In the genomic region with DNA sequence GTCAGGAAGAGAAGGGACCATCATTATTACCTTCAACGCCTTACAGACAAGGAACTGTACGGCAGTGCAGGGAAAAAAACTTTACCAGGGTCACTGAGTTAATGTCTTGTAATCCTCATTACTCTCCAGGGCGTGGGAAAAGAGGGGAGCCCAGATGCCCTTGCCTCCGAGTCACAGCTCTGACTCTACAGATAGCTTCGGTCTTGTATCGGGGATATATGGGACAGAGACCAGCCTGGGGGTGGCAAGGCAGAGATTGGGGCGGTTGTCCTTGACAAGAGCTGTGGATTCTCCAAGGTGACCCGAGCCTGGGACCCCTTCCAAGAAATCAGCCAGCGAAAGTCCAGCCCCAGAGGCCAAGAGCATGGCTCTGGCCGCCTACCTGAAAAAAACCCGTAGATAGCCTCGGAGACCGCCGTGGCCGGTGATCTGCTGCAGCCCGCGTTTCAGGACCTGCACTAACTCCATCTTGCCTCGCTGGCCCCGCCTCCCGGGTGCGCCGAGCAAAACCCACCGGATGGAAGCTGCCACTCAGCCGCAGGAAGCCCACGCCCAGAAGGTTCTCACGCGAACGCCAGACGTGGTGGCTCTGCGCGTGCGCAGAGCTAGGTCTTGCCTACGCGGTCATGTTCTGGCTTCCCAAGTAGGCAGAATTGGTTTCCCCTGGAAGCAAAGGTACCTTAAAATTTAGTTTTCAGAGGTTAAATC, we compare ENCODE assay signal across 1 cellular context.
TF ChIP-seq lines count a peak whose summit lies in the region.

A gene (minus strand): TSS at position 485 of the 708 bp plus-strand sequence. CDS start 17 bp downstream, at position 468.

TF ChIP-seq in HepG2, 621 proteins besides CTCF, POLR2A, EP300 and RAD21 (continued from another document and continues in another):
- 0 out of 2 replicates have a peak, but pooled peaks have one; percentile 7 for TF ChIP-seq RARA (CRISPR knock-in tag; IDR thresholded peaks at IDR 0.05)
- no peak for TF ChIP-seq SRSF4 (IDR thresholded peaks at IDR 0.05; ENCODE audit: low read depth, low read length, poor library complexity, severe bottlenecking)
- TF ChIP-seq ZMAT3 (CRISPR knock-in tag; conservative IDR thresholded peaks at IDR 0.05): peak; percentile 86; the same call in 1 of the 2 replicates
- TF ChIP-seq, protein P1, sequence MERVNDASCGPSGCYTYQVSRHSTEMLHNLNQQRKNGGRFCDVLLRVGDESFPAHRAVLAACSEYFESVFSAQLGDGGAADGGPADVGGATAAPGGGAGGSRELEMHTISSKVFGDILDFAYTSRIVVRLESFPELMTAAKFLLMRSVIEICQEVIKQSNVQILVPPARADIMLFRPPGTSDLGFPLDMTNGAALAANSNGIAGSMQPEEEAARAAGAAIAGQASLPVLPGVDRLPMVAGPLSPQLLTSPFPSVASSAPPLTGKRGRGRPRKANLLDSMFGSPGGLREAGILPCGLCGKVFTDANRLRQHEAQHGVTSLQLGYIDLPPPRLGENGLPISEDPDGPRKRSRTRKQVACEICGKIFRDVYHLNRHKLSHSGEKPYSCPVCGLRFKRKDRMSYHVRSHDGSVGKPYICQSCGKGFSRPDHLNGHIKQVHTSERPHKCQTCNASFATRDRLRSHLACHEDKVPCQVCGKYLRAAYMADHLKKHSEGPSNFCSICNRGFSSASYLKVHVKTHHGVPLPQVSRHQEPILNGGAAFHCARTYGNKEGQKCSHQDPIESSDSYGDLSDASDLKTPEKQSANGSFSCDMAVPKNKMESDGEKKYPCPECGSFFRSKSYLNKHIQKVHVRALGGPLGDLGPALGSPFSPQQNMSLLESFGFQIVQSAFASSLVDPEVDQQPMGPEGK (CRISPR knock-in tag; IDR thresholded peaks at IDR 0.05): no peak
- TF ChIP-seq, protein P2, sequence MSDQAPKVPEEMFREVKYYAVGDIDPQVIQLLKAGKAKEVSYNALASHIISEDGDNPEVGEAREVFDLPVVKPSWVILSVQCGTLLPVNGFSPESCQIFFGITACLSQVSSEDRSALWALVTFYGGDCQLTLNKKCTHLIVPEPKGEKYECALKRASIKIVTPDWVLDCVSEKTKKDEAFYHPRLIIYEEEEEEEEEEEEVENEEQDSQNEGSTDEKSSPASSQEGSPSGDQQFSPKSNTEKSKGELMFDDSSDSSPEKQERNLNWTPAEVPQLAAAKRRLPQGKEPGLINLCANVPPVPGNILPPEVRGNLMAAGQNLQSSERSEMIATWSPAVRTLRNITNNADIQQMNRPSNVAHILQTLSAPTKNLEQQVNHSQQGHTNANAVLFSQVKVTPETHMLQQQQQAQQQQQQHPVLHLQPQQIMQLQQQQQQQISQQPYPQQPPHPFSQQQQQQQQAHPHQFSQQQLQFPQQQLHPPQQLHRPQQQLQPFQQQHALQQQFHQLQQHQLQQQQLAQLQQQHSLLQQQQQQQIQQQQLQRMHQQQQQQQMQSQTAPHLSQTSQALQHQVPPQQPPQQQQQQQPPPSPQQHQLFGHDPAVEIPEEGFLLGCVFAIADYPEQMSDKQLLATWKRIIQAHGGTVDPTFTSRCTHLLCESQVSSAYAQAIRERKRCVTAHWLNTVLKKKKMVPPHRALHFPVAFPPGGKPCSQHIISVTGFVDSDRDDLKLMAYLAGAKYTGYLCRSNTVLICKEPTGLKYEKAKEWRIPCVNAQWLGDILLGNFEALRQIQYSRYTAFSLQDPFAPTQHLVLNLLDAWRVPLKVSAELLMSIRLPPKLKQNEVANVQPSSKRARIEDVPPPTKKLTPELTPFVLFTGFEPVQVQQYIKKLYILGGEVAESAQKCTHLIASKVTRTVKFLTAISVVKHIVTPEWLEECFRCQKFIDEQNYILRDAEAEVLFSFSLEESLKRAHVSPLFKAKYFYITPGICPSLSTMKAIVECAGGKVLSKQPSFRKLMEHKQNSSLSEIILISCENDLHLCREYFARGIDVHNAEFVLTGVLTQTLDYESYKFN (CRISPR knock-in tag; conservative IDR thresholded peaks at IDR 0.05): peak; percentile 35; the same call in 1 of the 2 replicates
- no peak; the same call in 1 of the 2 replicates for TF ChIP-seq ZNF724P (CRISPR knock-in tag; IDR thresholded peaks at IDR 0.05; ENCODE audit: borderline replicate concordance)
- TF ChIP-seq ZNF589 (CRISPR knock-in tag; conservative IDR thresholded peaks at IDR 0.05): no peak
- no peak for TF ChIP-seq SOX6 (IDR thresholded peaks at IDR 0.05)
- TF ChIP-seq SOX6 (CRISPR knock-in tag; IDR thresholded peaks at IDR 0.05): peak; percentile 63
- no peak for TF ChIP-seq CHD2 (IDR thresholded peaks at IDR 0.05; ENCODE audit: low read depth, low read length)
- TF ChIP-seq, protein P3, sequence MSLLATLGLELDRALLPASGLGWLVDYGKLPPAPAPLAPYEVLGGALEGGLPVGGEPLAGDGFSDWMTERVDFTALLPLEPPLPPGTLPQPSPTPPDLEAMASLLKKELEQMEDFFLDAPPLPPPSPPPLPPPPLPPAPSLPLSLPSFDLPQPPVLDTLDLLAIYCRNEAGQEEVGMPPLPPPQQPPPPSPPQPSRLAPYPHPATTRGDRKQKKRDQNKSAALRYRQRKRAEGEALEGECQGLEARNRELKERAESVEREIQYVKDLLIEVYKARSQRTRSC (CRISPR knock-in tag; IDR thresholded peaks at IDR 0.05; ENCODE audit: low read depth): no peak
- no peak for TF ChIP-seq ZNF383 (CRISPR knock-in tag; IDR thresholded peaks at IDR 0.05; ENCODE audit: borderline replicate concordance)
- peak; percentile 81 for TF ChIP-seq RXRB (CRISPR knock-in tag; IDR thresholded peaks at IDR 0.05; ENCODE audit: borderline replicate concordance)
- no peak for TF ChIP-seq MZF1 (CRISPR knock-in tag; IDR thresholded peaks at IDR 0.05; ENCODE audit: borderline replicate concordance)
- TF ChIP-seq, protein P4, sequence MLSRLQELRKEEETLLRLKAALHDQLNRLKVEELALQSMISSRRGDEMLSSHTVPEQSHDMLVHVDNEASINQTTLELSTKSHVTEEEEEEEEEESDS (CRISPR knock-in tag; IDR thresholded peaks at IDR 0.05; ENCODE audit: borderline replicate concordance): no peak
- TF ChIP-seq MATR3 (CRISPR knock-in tag; IDR thresholded peaks at IDR 0.05): no peak
- TF ChIP-seq, protein P5, sequence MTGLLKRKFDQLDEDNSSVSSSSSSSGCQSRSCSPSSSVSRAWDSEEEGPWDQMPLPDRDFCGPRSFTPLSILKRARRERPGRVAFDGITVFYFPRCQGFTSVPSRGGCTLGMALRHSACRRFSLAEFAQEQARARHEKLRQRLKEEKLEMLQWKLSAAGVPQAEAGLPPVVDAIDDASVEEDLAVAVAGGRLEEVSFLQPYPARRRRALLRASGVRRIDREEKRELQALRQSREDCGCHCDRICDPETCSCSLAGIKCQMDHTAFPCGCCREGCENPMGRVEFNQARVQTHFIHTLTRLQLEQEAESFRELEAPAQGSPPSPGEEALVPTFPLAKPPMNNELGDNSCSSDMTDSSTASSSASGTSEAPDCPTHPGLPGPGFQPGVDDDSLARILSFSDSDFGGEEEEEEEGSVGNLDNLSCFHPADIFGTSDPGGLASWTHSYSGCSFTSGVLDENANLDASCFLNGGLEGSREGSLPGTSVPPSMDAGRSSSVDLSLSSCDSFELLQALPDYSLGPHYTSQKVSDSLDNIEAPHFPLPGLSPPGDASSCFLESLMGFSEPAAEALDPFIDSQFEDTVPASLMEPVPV (CRISPR knock-in tag; IDR thresholded peaks at IDR 0.05): no peak
- TF ChIP-seq ZNF234 (CRISPR knock-in tag; conservative IDR thresholded peaks at IDR 0.05): no peak
- no peak for TF ChIP-seq NR2F1 (CRISPR knock-in tag; IDR thresholded peaks at IDR 0.05)
- TF ChIP-seq ZNF891 (CRISPR knock-in tag; IDR thresholded peaks at IDR 0.05): peak; percentile 90
- TF ChIP-seq RBM39 (IDR thresholded peaks at IDR 0.05; ENCODE audit: low read depth, low read length, poor library complexity, severe bottlenecking): peak; percentile 77
- no peak for TF ChIP-seq TCF7 (IDR thresholded peaks at IDR 0.05; ENCODE audit: low read depth)
- TF ChIP-seq KLF6 (CRISPR knock-in tag; IDR thresholded peaks at IDR 0.05): no peak; the same call in 1 of the 2 replicates
- peak; percentile 52; the same call in 1 of the 2 replicates for TF ChIP-seq ISL2 (CRISPR knock-in tag; IDR thresholded peaks at IDR 0.05)
- no peak for TF ChIP-seq ZNF432 (CRISPR knock-in tag; IDR thresholded peaks at IDR 0.05; ENCODE audit: borderline replicate concordance)
- peak; percentile 71; the same call in 1 of the 2 replicates for TF ChIP-seq FOXK1 (CRISPR knock-in tag; IDR thresholded peaks at IDR 0.05; ENCODE audit: borderline replicate concordance, low read depth)
- TF ChIP-seq RFX3 (CRISPR knock-in tag; IDR thresholded peaks at IDR 0.05): no peak
- TF ChIP-seq ZNF788 (CRISPR knock-in tag; IDR thresholded peaks at IDR 0.05; ENCODE audit: borderline replicate concordance): peak; percentile 96; the same call in 1 of the 2 replicates
- peak; percentile 89 for TF ChIP-seq ZNF451 (CRISPR knock-in tag; IDR thresholded peaks at IDR 0.05)
- TF ChIP-seq ZSCAN30 (CRISPR knock-in tag; IDR thresholded peaks at IDR 0.05): 0 out of 2 replicates have a peak, but pooled peaks have one; percentile 54
- TF ChIP-seq HOXA3 (CRISPR knock-in tag; IDR thresholded peaks at IDR 0.05): peak; percentile 96
- TF ChIP-seq, protein P6, sequence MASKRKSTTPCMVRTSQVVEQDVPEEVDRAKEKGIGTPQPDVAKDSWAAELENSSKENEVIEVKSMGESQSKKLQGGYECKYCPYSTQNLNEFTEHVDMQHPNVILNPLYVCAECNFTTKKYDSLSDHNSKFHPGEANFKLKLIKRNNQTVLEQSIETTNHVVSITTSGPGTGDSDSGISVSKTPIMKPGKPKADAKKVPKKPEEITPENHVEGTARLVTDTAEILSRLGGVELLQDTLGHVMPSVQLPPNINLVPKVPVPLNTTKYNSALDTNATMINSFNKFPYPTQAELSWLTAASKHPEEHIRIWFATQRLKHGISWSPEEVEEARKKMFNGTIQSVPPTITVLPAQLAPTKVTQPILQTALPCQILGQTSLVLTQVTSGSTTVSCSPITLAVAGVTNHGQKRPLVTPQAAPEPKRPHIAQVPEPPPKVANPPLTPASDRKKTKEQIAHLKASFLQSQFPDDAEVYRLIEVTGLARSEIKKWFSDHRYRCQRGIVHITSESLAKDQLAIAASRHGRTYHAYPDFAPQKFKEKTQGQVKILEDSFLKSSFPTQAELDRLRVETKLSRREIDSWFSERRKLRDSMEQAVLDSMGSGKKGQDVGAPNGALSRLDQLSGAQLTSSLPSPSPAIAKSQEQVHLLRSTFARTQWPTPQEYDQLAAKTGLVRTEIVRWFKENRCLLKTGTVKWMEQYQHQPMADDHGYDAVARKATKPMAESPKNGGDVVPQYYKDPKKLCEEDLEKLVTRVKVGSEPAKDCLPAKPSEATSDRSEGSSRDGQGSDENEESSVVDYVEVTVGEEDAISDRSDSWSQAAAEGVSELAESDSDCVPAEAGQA (IDR thresholded peaks at IDR 0.05; ENCODE audit: low read depth): peak; percentile 88
- TF ChIP-seq, protein P6 (CRISPR knock-in tag; IDR thresholded peaks at IDR 0.05; ENCODE audit: borderline replicate concordance): no peak
- TF ChIP-seq, protein P7, sequence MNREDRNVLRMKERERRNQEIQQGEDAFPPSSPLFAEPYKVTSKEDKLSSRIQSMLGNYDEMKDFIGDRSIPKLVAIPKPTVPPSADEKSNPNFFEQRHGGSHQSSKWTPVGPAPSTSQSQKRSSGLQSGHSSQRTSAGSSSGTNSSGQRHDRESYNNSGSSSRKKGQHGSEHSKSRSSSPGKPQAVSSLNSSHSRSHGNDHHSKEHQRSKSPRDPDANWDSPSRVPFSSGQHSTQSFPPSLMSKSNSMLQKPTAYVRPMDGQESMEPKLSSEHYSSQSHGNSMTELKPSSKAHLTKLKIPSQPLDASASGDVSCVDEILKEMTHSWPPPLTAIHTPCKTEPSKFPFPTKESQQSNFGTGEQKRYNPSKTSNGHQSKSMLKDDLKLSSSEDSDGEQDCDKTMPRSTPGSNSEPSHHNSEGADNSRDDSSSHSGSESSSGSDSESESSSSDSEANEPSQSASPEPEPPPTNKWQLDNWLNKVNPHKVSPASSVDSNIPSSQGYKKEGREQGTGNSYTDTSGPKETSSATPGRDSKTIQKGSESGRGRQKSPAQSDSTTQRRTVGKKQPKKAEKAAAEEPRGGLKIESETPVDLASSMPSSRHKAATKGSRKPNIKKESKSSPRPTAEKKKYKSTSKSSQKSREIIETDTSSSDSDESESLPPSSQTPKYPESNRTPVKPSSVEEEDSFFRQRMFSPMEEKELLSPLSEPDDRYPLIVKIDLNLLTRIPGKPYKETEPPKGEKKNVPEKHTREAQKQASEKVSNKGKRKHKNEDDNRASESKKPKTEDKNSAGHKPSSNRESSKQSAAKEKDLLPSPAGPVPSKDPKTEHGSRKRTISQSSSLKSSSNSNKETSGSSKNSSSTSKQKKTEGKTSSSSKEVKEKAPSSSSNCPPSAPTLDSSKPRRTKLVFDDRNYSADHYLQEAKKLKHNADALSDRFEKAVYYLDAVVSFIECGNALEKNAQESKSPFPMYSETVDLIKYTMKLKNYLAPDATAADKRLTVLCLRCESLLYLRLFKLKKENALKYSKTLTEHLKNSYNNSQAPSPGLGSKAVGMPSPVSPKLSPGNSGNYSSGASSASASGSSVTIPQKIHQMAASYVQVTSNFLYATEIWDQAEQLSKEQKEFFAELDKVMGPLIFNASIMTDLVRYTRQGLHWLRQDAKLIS (CRISPR knock-in tag; IDR thresholded peaks at IDR 0.05): no peak
- no peak for TF ChIP-seq GPN1 (CRISPR knock-in tag; IDR thresholded peaks at IDR 0.05; ENCODE audit: borderline replicate concordance)
- TF ChIP-seq GLI4 (CRISPR knock-in tag; IDR thresholded peaks at IDR 0.05; ENCODE audit: borderline replicate concordance): no peak
- TF ChIP-seq SP2 (CRISPR knock-in tag; IDR thresholded peaks at IDR 0.05): peak; percentile 54
- TF ChIP-seq ZMYM2 (CRISPR knock-in tag; IDR thresholded peaks at IDR 0.05): no peak
- peak; percentile 50; the same call in 1 of the 2 replicates for TF ChIP-seq REPIN1 (CRISPR knock-in tag; IDR thresholded peaks at IDR 0.05; ENCODE audit: borderline replicate concordance, low read depth)
- peak; percentile 97 for TF ChIP-seq GABPB1 (CRISPR knock-in tag; IDR thresholded peaks at IDR 0.05)
- TF ChIP-seq ELF1 (CRISPR knock-in tag; IDR thresholded peaks at IDR 0.05): peak; percentile 78
- TF ChIP-seq, protein P8, sequence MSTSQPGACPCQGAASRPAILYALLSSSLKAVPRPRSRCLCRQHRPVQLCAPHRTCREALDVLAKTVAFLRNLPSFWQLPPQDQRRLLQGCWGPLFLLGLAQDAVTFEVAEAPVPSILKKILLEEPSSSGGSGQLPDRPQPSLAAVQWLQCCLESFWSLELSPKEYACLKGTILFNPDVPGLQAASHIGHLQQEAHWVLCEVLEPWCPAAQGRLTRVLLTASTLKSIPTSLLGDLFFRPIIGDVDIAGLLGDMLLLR (CRISPR knock-in tag; IDR thresholded peaks at IDR 0.05): peak; percentile 72; the same call in 1 of the 2 replicates
- peak; percentile 75; the same call in 1 of the 2 replicates for TF ChIP-seq ZNF343 (CRISPR knock-in tag; IDR thresholded peaks at IDR 0.05)
